29 cellular contexts compared by ENCODE assay signal in genomic region chr12:101710289-101710688, GRCh38. TPM values are rescaled to one million over a fixed set of nuclear protein-coding genes. Genes with fewer than 3 reads are reported as not detected.
"Had no signal": no experiment of that assay in that cellular context is flagged by ENCODE, and none has a peak within 500 bp of the region (broad histone marks: within the 10 kb centered on the region; RNA-seq: fewer than 3 reads in every experiment).

No MANE protein-coding gene starts in this region.

- H3K9me3 Mint-ChIP-seq: activated CD4-positive, alpha-beta T cell treated with anti-CD3 and anti-CD28 coated beads, Interleukin-2, amount 10 ng/mL, durations not matched to agents 7 days and 5 days; activated CD8-positive, alpha-beta T cell treated with anti-CD3 and anti-CD28 coated beads for 36 hours; activated naive CD4-positive, alpha-beta T cell treated with anti-CD3 and anti-CD28 coated beads, Interleukin-2, amount 50 U/mL, for 24 hours; activated naive CD8-positive, alpha-beta T cell treated with anti-CD3 and anti-CD28 coated beads, Interleukin-2, amount 50 U/mL, for 24 hours; activated T-cell treated with anti-CD3 and anti-CD28 coated beads, Interleukin-2, amount 50 U/mL, for 4 hours; activated T-helper 17 cell treated with anti-CD3 and anti-CD28 coated beads, Interleukin-2, amount 50 U/mL, for 72 hours; naive thymus-derived CD8-positive, alpha-beta T cell; neural crest cell had no signal

- DNase-seq: activated CD4-positive, alpha-beta T cell treated with anti-CD3 and anti-CD28 coated beads for 1 hour; activated CD4-positive, alpha-beta T cell treated with anti-CD3 and anti-CD28 coated beads, Interleukin-2, amount 10 ng/mL, durations not matched to agents 7 days and 5 days; activated CD8-positive, alpha-beta T cell treated with anti-CD3 and anti-CD28 coated beads for 36 hours; activated naive CD8-positive, alpha-beta T cell treated with anti-CD3 and anti-CD28 coated beads, Interleukin-2, amount 50 U/mL, for 24 hours; activated T-cell treated with anti-CD3 and anti-CD28 coated beads, Interleukin-2, amount 50 U/mL, for 4 hours; amygdala; central memory CD4-positive, alpha-beta T cell; dermis blood vessel endothelial cell; effector CD4-positive, alpha-beta T cell; esophagus squamous epithelium; foreskin melanocyte; heart right ventricle; left ventricle myocardium superior; mammary epithelial cell; naive thymus-derived CD8-positive, alpha-beta T cell; nucleus accumbens; pancreas; retina; stimulated activated CD4-positive, alpha-beta T cell treated with anti-CD3 and anti-CD28 coated beads, Interleukin-15, amount 100 ng/mL, for 24 hours; stimulated activated naive CD4-positive, alpha-beta T cell; T-helper 1 cell had no signal

- H3K4me1 Mint-ChIP-seq: activated T-helper 17 cell treated with anti-CD3 and anti-CD28 coated beads, Interleukin-2, amount 50 U/mL, for 72 hours had no signal

- H3K9me3 ChIP-seq: esophagus squamous epithelium, heart right ventricle, pancreas, prostate gland, tibial nerve had no signal

- H3K27ac Mint-ChIP-seq: activated CD4-positive, alpha-beta T cell treated with anti-CD3 and anti-CD28 coated beads, Interleukin-2, amount 10 ng/mL, durations not matched to agents 7 days and 5 days; activated CD8-positive, alpha-beta T cell treated with anti-CD3 and anti-CD28 coated beads for 36 hours; activated naive CD8-positive, alpha-beta T cell treated with anti-CD3 and anti-CD28 coated beads, Interleukin-2, amount 50 U/mL, for 24 hours; activated T-helper 17 cell treated with anti-CD3 and anti-CD28 coated beads, Interleukin-2, amount 50 U/mL, for 72 hours; naive thymus-derived CD8-positive, alpha-beta T cell had no signal

- ATAC-seq: activated CD8-positive, alpha-beta T cell treated with anti-CD3 and anti-CD28 coated beads for 36 hours; activated naive CD8-positive, alpha-beta T cell treated with anti-CD3 and anti-CD28 coated beads, Interleukin-2, amount 50 U/mL, for 24 hours; activated T-cell treated with anti-CD3 and anti-CD28 coated beads, Interleukin-2, amount 50 U/mL, for 4 hours; activated T-helper 17 cell treated with anti-CD3 and anti-CD28 coated beads, Interleukin-2, amount 50 U/mL, for 72 hours; heart right ventricle; left ventricle myocardium superior; naive thymus-derived CD8-positive, alpha-beta T cell had no signal

- H3K27ac ChIP-seq: esophagus squamous epithelium, heart right ventricle, prostate gland, tibial nerve had no signal

- H3K36me3 Mint-ChIP-seq: activated naive CD4-positive, alpha-beta T cell treated with anti-CD3 and anti-CD28 coated beads, Interleukin-2, amount 50 U/mL, for 24 hours; naive thymus-derived CD8-positive, alpha-beta T cell had no signal

- H3K27me3 Mint-ChIP-seq: activated CD4-positive, alpha-beta T cell treated with anti-CD3 and anti-CD28 coated beads, Interleukin-2, amount 10 ng/mL, durations not matched to agents 7 days and 5 days; activated CD8-positive, alpha-beta T cell treated with anti-CD3 and anti-CD28 coated beads for 36 hours; activated naive CD4-positive, alpha-beta T cell treated with anti-CD3 and anti-CD28 coated beads, Interleukin-2, amount 50 U/mL, for 24 hours; activated naive CD8-positive, alpha-beta T cell treated with anti-CD3 and anti-CD28 coated beads, Interleukin-2, amount 50 U/mL, for 24 hours; naive thymus-derived CD8-positive, alpha-beta T cell had no signal

- H3K4me3 Mint-ChIP-seq: activated CD4-positive, alpha-beta T cell treated with anti-CD3 and anti-CD28 coated beads, Interleukin-2, amount 10 ng/mL, durations not matched to agents 7 days and 5 days; activated CD8-positive, alpha-beta T cell treated with anti-CD3 and anti-CD28 coated beads for 36 hours; activated naive CD4-positive, alpha-beta T cell treated with anti-CD3 and anti-CD28 coated beads, Interleukin-2, amount 50 U/mL, for 24 hours; activated naive CD8-positive, alpha-beta T cell treated with anti-CD3 and anti-CD28 coated beads, Interleukin-2, amount 50 U/mL, for 24 hours; activated T-cell treated with anti-CD3 and anti-CD28 coated beads, Interleukin-2, amount 50 U/mL, for 4 hours; activated T-helper 17 cell treated with anti-CD3 and anti-CD28 coated beads, Interleukin-2, amount 50 U/mL, for 72 hours; naive thymus-derived CD8-positive, alpha-beta T cell; neural crest cell had no signal

- H3K36me3 ChIP-seq: esophagus squamous epithelium, heart right ventricle, pancreas, prostate gland, tibial nerve had no signal

- FAIRE-seq: islet of Langerhans, pancreas, TTC549 had no signal

- H3K4me3 ChIP-seq: esophagus squamous epithelium, heart right ventricle, pancreas, prostate gland, tibial nerve had no signal

- H3K4me1 ChIP-seq: prostate gland had no signal

- H3K27me3 ChIP-seq: esophagus squamous epithelium, heart right ventricle, pancreas, tibial nerve had no signal

RNA-seq across cellular contexts. Expression of gene SYCP3, which starts 29.0 kb away (rescaled TPM):
- total RNA-seq: dermis blood vessel endothelial cell, glomerular endothelial cell, left ventricle myocardium superior, neural crest cell had no signal
- polyA plus RNA-seq: mammary epithelial cell had no signal
